27 cellular contexts compared by ENCODE assay signal in genomic region chr9:93105620-93106019, GRCh38. TPM values are rescaled to one million over a fixed set of nuclear protein-coding genes. Genes with fewer than 3 reads are reported as not detected.
DNase-seq lines count a peak whose midpoint lies in the region; ATAC-seq and TF ChIP-seq lines count a peak whose summit lies in the region.
"Had no signal": no experiment of that assay in that cellular context is flagged by ENCODE, and none has a peak within 500 bp of the region (broad histone marks: within the 10 kb centered on the region; RNA-seq: fewer than 3 reads in every experiment).

No MANE protein-coding gene starts in this region.

- H3K4me3 Mint-ChIP-seq in activated naive CD4-positive, alpha-beta T cell treated with anti-CD3 and anti-CD28 coated beads, Interleukin-2, amount 50 U/mL, for 24 hours, result no peak overlapping the region
- H3K4me3 Mint-ChIP-seq in CD8-positive, alpha-beta T cell, result no peak overlapping the region
- peak overlapping the region; percentile 57 for H3K4me3 Mint-ChIP-seq in activated T-helper 17 cell treated with anti-CD3 and anti-CD28 coated beads, Interleukin-2, amount 50 U/mL, for 72 hours
- H3K4me3 Mint-ChIP-seq in naive thymus-derived CD8-positive, alpha-beta T cell, result peak overlapping the region in 9 of 10 donors; percentile 1 to 70 (median 50)
- H3K4me3 Mint-ChIP-seq: HFFc6 had no signal

- POLR2A ChIA-PET in CD8-positive, alpha-beta T cell (lab: Charles Lee), result interaction anchor here (0.9 kb wide), 1 partner anchor 14 kb away, joined by 4 read pairs; no protein-coding TSS in a partner anchor
- POLR2A ChIA-PET in naive thymus-derived CD8-positive, alpha-beta T cell (lab: Charles Lee), result interaction anchor here (0.6 to 3.3 kb wide), 7 partner anchors 13 to 46 kb away, joined by 3 to 19 read pairs (median 4); partner anchors contain the start of gene NINJ1

- H3K36me3 Mint-ChIP-seq in activated naive CD4-positive, alpha-beta T cell treated with anti-CD3 and anti-CD28 coated beads, Interleukin-2, amount 50 U/mL, for 24 hours, result peaks cover 19% of the 10 kb centered on the region
- H3K36me3 Mint-ChIP-seq in activated naive CD4-positive, alpha-beta T cell treated with anti-CD3 and anti-CD28 coated beads, Interleukin-2, amount 50 U/mL, for 72 hours, result peaks cover 26 to 64% of the 10 kb centered on the region in 2 donors
- H3K36me3 Mint-ChIP-seq in CD8-positive, alpha-beta T cell, result peaks cover 41% of the 10 kb centered on the region
- peaks cover 67% of the 10 kb centered on the region for H3K36me3 Mint-ChIP-seq in activated T-helper 17 cell treated with anti-CD3 and anti-CD28 coated beads, Interleukin-2, amount 50 U/mL, for 72 hours (ENCODE audit: low read depth)
- peaks cover 19 to 33% (median 24%) of the 10 kb centered on the region in 3 donors for H3K36me3 Mint-ChIP-seq in naive thymus-derived CD8-positive, alpha-beta T cell

- DNase-seq in activated naive CD4-positive, alpha-beta T cell treated with anti-CD3 and anti-CD28 coated beads, Interleukin-2, amount 50 U/mL, for 72 hours (ENCODE audit: low spot score in 2 of 2), result no peak
- no peak for DNase-seq in CD8-positive, alpha-beta T cell
- peak in 2 of 10 donors; percentile 15 to 24 for DNase-seq in naive thymus-derived CD8-positive, alpha-beta T cell
- DNase-seq in C1 segment of cervical spinal cord (lab: John Stamatoyannopoulos, UW), result no peak
- DNase-seq: AML-193; GOT3; HFFc6; KBM-7; MV-4-11; NCI-H1105; NCI-H146; NCI-H1930; NCI-H446 treated with DMSO at 0.1 percent for 48 hours; NCI-H526; NCI-H82; NK-92 treated with Interleukin-12 subunit alpha and Interleukin-12 subunit beta, amount 100 ng/mL, for 24 hours; PC-9 had no signal

- H3K4me3 ChIP-seq in CD8-positive, alpha-beta T cell (ENCODE audit: low read depth, low read length), result no peak overlapping the region
- H3K4me3 ChIP-seq: A549; BLaER1 treated with 17β-estradiol and CSF1 and Interleukin-3, amounts not matched to agents 10 nM and 100 nM; HAP-1; PC-9; SJSA1 had no signal

- H3K27ac ChIP-seq in CD8-positive, alpha-beta T cell (ENCODE audit: low read depth, low read length), result no peak overlapping the region
- H3K27ac ChIP-seq: A549; BLaER1 treated with 17β-estradiol and CSF1 and Interleukin-3, amounts not matched to agents 10 nM and 100 nM; PC-9; SJSA1 had no signal

- H3K36me3 ChIP-seq in CD8-positive, alpha-beta T cell (ENCODE audit: insufficient read depth, low read length), result peaks cover 16% of the 10 kb centered on the region

- H3K27ac Mint-ChIP-seq in activated naive CD4-positive, alpha-beta T cell treated with anti-CD3 and anti-CD28 coated beads, Interleukin-2, amount 50 U/mL, for 24 hours, result peak overlapping the region; percentile 89
- H3K27ac Mint-ChIP-seq in activated naive CD4-positive, alpha-beta T cell treated with anti-CD3 and anti-CD28 coated beads, Interleukin-2, amount 50 U/mL, for 72 hours, result peak overlapping the region in 1 of 2 donors; percentile 72
- peak overlapping the region; percentile 33 for H3K27ac Mint-ChIP-seq in CD8-positive, alpha-beta T cell
- peak overlapping the region; percentile 69 for H3K27ac Mint-ChIP-seq in activated T-helper 17 cell treated with anti-CD3 and anti-CD28 coated beads, Interleukin-2, amount 50 U/mL, for 72 hours
- H3K27ac Mint-ChIP-seq in naive thymus-derived CD8-positive, alpha-beta T cell, result peak overlapping the region in 9 of 10 donors; percentile 7 to 89 (median 78)
- H3K27ac Mint-ChIP-seq: HFFc6 had no signal

- no peak for ATAC-seq in activated naive CD4-positive, alpha-beta T cell treated with anti-CD3 and anti-CD28 coated beads, Interleukin-2, amount 50 U/mL, for 72 hours
- ATAC-seq in CD8-positive, alpha-beta T cell, result peak; percentile 34
- no peak for ATAC-seq in activated T-helper 17 cell treated with anti-CD3 and anti-CD28 coated beads, Interleukin-2, amount 50 U/mL, for 72 hours (replicated peaks)
- peak; percentile 64 to 74 for ATAC-seq in naive thymus-derived CD8-positive, alpha-beta T cell
- ATAC-seq in GM18868 (IDR thresholded peaks at IDR 0.05; ENCODE audit: unreplicated experiment), result no peak
- ATAC-seq: A549, Right ventricle myocardium inferior had no signal

- H3K4me1 Mint-ChIP-seq in activated naive CD4-positive, alpha-beta T cell treated with anti-CD3 and anti-CD28 coated beads, Interleukin-2, amount 50 U/mL, for 24 hours, result peaks cover 72% of the 10 kb centered on the region
- H3K4me1 Mint-ChIP-seq in CD8-positive, alpha-beta T cell (ENCODE audit: low read depth), result peaks cover 53% of the 10 kb centered on the region
- H3K4me1 Mint-ChIP-seq in activated T-helper 17 cell treated with anti-CD3 and anti-CD28 coated beads, Interleukin-2, amount 50 U/mL, for 72 hours, result peaks cover 55% of the 10 kb centered on the region
- peaks cover 20 to 77% (median 67%) of the 10 kb centered on the region in 4 donors for H3K4me1 Mint-ChIP-seq in naive thymus-derived CD8-positive, alpha-beta T cell

- H3K9me3 ChIP-seq in CD8-positive, alpha-beta T cell (ENCODE audit: low read length), result no peaks in the 10 kb centered on the region
- H3K9me3 ChIP-seq: HAP-1, SJSA1 had no signal

- intact Hi-C loops in CD8-positive, alpha-beta T cell (cut with DNase I, micrococcal nuclease), result no loop called here

- H3K27me3 ChIP-seq in CD8-positive, alpha-beta T cell (ENCODE audit: insufficient read depth, low read length), result no peaks in the 10 kb centered on the region
- H3K27me3 ChIP-seq: BLaER1 treated with 17β-estradiol and CSF1 and Interleukin-3, amounts not matched to agents 10 nM and 100 nM; SJSA1 had no signal

- TF ChIP-seq CTCF in CD8-positive, alpha-beta T cell (IDR thresholded peaks at IDR 0.05), result no peak

- CTCF ChIA-PET in CD8-positive, alpha-beta T cell (lab: Charles Lee), result interaction anchor here (0.9 to 2.3 kb wide), 6 partner anchors 41 to 148 kb away, joined by 3 to 7 read pairs (median 4); no protein-coding TSS in a partner anchor

- peaks cover 11% of the 10 kb centered on the region for H3K9me3 Mint-ChIP-seq in activated naive CD4-positive, alpha-beta T cell treated with anti-CD3 and anti-CD28 coated beads, Interleukin-2, amount 50 U/mL, for 24 hours
- H3K9me3 Mint-ChIP-seq in activated naive CD4-positive, alpha-beta T cell treated with anti-CD3 and anti-CD28 coated beads, Interleukin-2, amount 50 U/mL, for 72 hours, result peaks cover 4 to 20% of the 10 kb centered on the region in 2 donors
- H3K9me3 Mint-ChIP-seq in CD8-positive, alpha-beta T cell, result peaks cover 13% of the 10 kb centered on the region
- peaks cover 3% of the 10 kb centered on the region for H3K9me3 Mint-ChIP-seq in activated T-helper 17 cell treated with anti-CD3 and anti-CD28 coated beads, Interleukin-2, amount 50 U/mL, for 72 hours
- peaks cover 0 to 21% (median 13%) of the 10 kb centered on the region in 9 donors for H3K9me3 Mint-ChIP-seq in naive thymus-derived CD8-positive, alpha-beta T cell

- no peaks in the 10 kb centered on the region for H3K27me3 Mint-ChIP-seq in activated naive CD4-positive, alpha-beta T cell treated with anti-CD3 and anti-CD28 coated beads, Interleukin-2, amount 50 U/mL, for 24 hours
- no peaks in the 10 kb centered on the region for H3K27me3 Mint-ChIP-seq in CD8-positive, alpha-beta T cell (ENCODE audit: low read depth)
- H3K27me3 Mint-ChIP-seq in activated T-helper 17 cell treated with anti-CD3 and anti-CD28 coated beads, Interleukin-2, amount 50 U/mL, for 72 hours, result no peaks in the 10 kb centered on the region
- H3K27me3 Mint-ChIP-seq in naive thymus-derived CD8-positive, alpha-beta T cell, result no peaks in the 10 kb centered on the region

- peaks cover 60% of the 10 kb centered on the region for H3K4me1 ChIP-seq in CD8-positive, alpha-beta T cell (ENCODE audit: insufficient read depth, low read length)
- H3K4me1 ChIP-seq: HAP-1, SJSA1 had no signal

RNA-seq across cellular contexts. Expression of gene CARD19, which starts 9.6 kb away (rescaled TPM):
- total RNA-seq in activated naive CD4-positive, alpha-beta T cell treated with anti-CD3 and anti-CD28 coated beads, Interleukin-2, amount 50 U/mL, for 72 hours, result 10 to 100 TPM; 58.1 to 82.6 TPM
- total RNA-seq in CD8-positive, alpha-beta T cell, result 10 to 100 TPM; 72.1 to 78.0 TPM
- total RNA-seq in activated T-helper 17 cell treated with anti-CD3 and anti-CD28 coated beads, Interleukin-2, amount 50 U/mL, for 72 hours, result 10 to 100 TPM; 83.6 to 87.3 TPM
- total RNA-seq in naive thymus-derived CD8-positive, alpha-beta T cell, result 10 to 100 TPM; 68.9 to 71.2 TPM
- 10 to 100 TPM; 56.3 to 62.9 (median 56.9) TPM for polyA plus RNA-seq in naive thymus-derived CD8-positive, alpha-beta T cell

RNA-seq across cellular contexts. Expression of gene NINJ1, which starts 28.4 kb away (rescaled TPM):
- 10 to 100 TPM; 81.0 to 84.8 TPM for total RNA-seq in activated naive CD4-positive, alpha-beta T cell treated with anti-CD3 and anti-CD28 coated beads, Interleukin-2, amount 50 U/mL, for 72 hours
- 100 to 1,000 TPM; 214 to 229 TPM for total RNA-seq in CD8-positive, alpha-beta T cell
- 100 to 1,000 TPM in 1 of 2 donors, 10 to 100 TPM in 1; 56.0 to 197 TPM for total RNA-seq in activated T-helper 17 cell treated with anti-CD3 and anti-CD28 coated beads, Interleukin-2, amount 50 U/mL, for 72 hours
- total RNA-seq in naive thymus-derived CD8-positive, alpha-beta T cell, result 10 to 100 TPM; 33.8 to 35.6 TPM
- 10 to 100 TPM; 78.5 to 97.6 (median 96.0) TPM for polyA plus RNA-seq in naive thymus-derived CD8-positive, alpha-beta T cell

RNA-seq across cellular contexts. Expression of gene SUSD3, which starts 47.1 kb away (rescaled TPM):
- total RNA-seq in activated naive CD4-positive, alpha-beta T cell treated with anti-CD3 and anti-CD28 coated beads, Interleukin-2, amount 50 U/mL, for 72 hours, result 10 to 100 TPM; 70.7 to 81.9 TPM
- 10 to 100 TPM; 20.6 to 22.7 TPM for total RNA-seq in CD8-positive, alpha-beta T cell
- total RNA-seq in activated T-helper 17 cell treated with anti-CD3 and anti-CD28 coated beads, Interleukin-2, amount 50 U/mL, for 72 hours, result 10 to 100 TPM; 45.4 to 68.4 TPM
- total RNA-seq in naive thymus-derived CD8-positive, alpha-beta T cell, result 10 to 100 TPM; 62.1 to 64.0 TPM
- 100 to 1,000 TPM in 2 of 3 donors, 10 to 100 TPM in 1; 86.7 to 208 (median 145) TPM for polyA plus RNA-seq in naive thymus-derived CD8-positive, alpha-beta T cell
- total RNA-seq: LHCN-M2, MCF 10A, SJSA1 had no signal

Comparison
In these comparisons a context has a peak if more than half of its experiments do, and no peak if none do; other contexts are left out.
1. H3K4me3 Mint-ChIP-seq: peak in activated T-helper 17 cell treated with anti-CD3 and anti-CD28 coated beads, Interleukin-2, amount 50 U/mL, for 72 hours (single experiment) and naive thymus-derived CD8-positive, alpha-beta T cell (9 of 10); none in activated naive CD4-positive, alpha-beta T cell treated with anti-CD3 and anti-CD28 coated beads, Interleukin-2, amount 50 U/mL, for 24 hours (single experiment) and CD8-positive, alpha-beta T cell (single experiment).
2. ATAC-seq: peak in CD8-positive, alpha-beta T cell (single experiment) and naive thymus-derived CD8-positive, alpha-beta T cell (2 of 2); none in activated naive CD4-positive, alpha-beta T cell treated with anti-CD3 and anti-CD28 coated beads, Interleukin-2, amount 50 U/mL, for 72 hours (0 of 2), activated T-helper 17 cell treated with anti-CD3 and anti-CD28 coated beads, Interleukin-2, amount 50 U/mL, for 72 hours (single experiment) and GM18868 (single experiment).